ENCODE assay signal across 15 cellular contexts in the genomic region with DNA sequence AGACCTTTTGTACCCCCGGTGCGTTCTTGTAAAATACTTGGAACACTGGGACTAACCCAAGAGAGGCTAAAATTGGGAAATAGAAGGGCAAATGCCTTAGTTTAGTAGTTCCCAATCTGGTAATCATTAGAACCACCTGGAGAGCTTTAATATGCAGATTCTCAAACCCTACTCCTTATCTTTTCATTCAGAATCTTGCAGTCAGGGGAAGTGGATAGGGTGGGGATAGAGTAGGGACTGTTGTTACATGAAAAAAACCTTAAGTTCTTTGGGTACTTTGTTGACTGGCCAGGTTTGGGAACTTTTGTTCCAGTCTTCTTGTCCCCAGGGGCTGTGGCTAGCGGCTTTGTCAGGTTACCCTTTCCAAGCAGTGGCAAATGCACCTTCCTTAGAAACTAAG. TPM values are rescaled to one million over a fixed set of nuclear protein-coding genes. Genes with fewer than 3 reads are reported as not detected.
DNase-seq lines count a peak whose midpoint lies in the region; ATAC-seq and TF ChIP-seq lines count a peak whose summit lies in the region.
"Had no signal": no experiment of that assay in that cellular context is flagged by ENCODE, and none has a peak within 500 bp of the region (broad histone marks: within the 10 kb centered on the region; RNA-seq: fewer than 3 reads in every experiment).

No MANE protein-coding gene starts in this region.

- DNase-seq in CD8-positive, alpha-beta memory T cell = no peak
- DNase-seq in PC-3 (no peak), endothelial cell (ENCODE audit: low spot score) (no peak), gastrocnemius medialis (no peak), Kasumi-1 (lab: John Stamatoyannopoulos, UW) (no peak)
- DNase-seq in activated CD4-positive, alpha-beta memory T cell treated with anti-CD3 and anti-CD28 coated beads for 36 hours = no peak
- DNase-seq: activated CD8-positive, alpha-beta memory T cell treated with anti-CD3 and anti-CD28 coated beads for 24 hours; activated naive CD4-positive, alpha-beta T cell treated with anti-CD3 and anti-CD28 coated beads, Interleukin-2, amount 10 ng/mL, durations not matched to agents 7 days and 5 days; central memory CD4-positive, alpha-beta T cell; NCI-H1092; NCI-H446; posterior cingulate gyrus; stimulated activated CD8-positive, alpha-beta memory T cell treated with anti-CD3 and anti-CD28 coated beads, Interleukin-4, amount 100 ng/mL, for 48 hours had no signal

- no peak overlapping the region for H2AFZ ChIP-seq in PC-3 (ENCODE audit: low read length)

- intact Hi-C loops in PC-3 (cut with micrococcal nuclease) = loop anchor here (2.0 kb wide), 1 partner anchor 15 kb away; a partner anchor contains a TSS
- intact Hi-C loops in gastrocnemius medialis (cut with DNase I; ENCODE audit: low total_unique reads) = loop anchor here (2.0 kb wide), 1 partner anchor 15 kb away; a partner anchor contains a TSS
- intact Hi-C loops in activated CD4-positive, alpha-beta memory T cell treated with anti-CD3 and anti-CD28 coated beads for 36 hours (cut with micrococcal nuclease) = no loop called here

- H3K4me3 Mint-ChIP-seq in CD8-positive, alpha-beta memory T cell = no peak overlapping the region
- no peak overlapping the region for H3K4me3 Mint-ChIP-seq in endothelial cell (ENCODE audit: unreplicated experiment)
- H3K4me3 Mint-ChIP-seq in activated CD4-positive, alpha-beta memory T cell treated with anti-CD3 and anti-CD28 coated beads for 36 hours = no peak overlapping the region

- no peaks in the 10 kb centered on the region for H3K27me3 ChIP-seq in CD8-positive, alpha-beta memory T cell (ENCODE audit: insufficient read depth, low read length, poor library complexity, severe bottlenecking)
- H3K27me3 ChIP-seq in PC-3 (ENCODE audit: low read length) (no peaks in the 10 kb centered on the region), gastrocnemius medialis (no peaks in the 10 kb centered on the region)

- H3K27ac ChIP-seq in CD8-positive, alpha-beta memory T cell (ENCODE audit: low read depth, low read length) = no peak overlapping the region
- peak overlapping the region; percentile 84 for H3K27ac ChIP-seq in PC-3 (ENCODE audit: low read length)
- peak overlapping the region in 3 of 4 donors; percentile 47 to 77 (median 64) for H3K27ac ChIP-seq in gastrocnemius medialis

- in situ Hi-C loops in gastrocnemius medialis (cut with MboI; ENCODE audit: low sequenced_read_pairs in 4 of 4) = no loop called here

- no peak overlapping the region for H3K4me3 ChIP-seq in CD8-positive, alpha-beta memory T cell (ENCODE audit: low read length)
- H3K4me3 ChIP-seq in PC-3 (ENCODE audit: low read length) = no peak overlapping the region
- H3K4me3 ChIP-seq in gastrocnemius medialis = no peak overlapping the region

- no peaks in the 10 kb centered on the region for H3K9me3 Mint-ChIP-seq in CD8-positive, alpha-beta memory T cell
- H3K9me3 Mint-ChIP-seq in endothelial cell (ENCODE audit: unreplicated experiment) = no peaks in the 10 kb centered on the region
- no peaks in the 10 kb centered on the region for H3K9me3 Mint-ChIP-seq in activated CD4-positive, alpha-beta memory T cell treated with anti-CD3 and anti-CD28 coated beads for 36 hours
- H3K9me3 Mint-ChIP-seq: activated naive CD4-positive, alpha-beta T cell treated with anti-CD3 and anti-CD28 coated beads, Interleukin-2, amount 10 ng/mL, durations not matched to agents 7 days and 5 days had no signal

- peaks cover 0 to 1% (median 0%) of the 10 kb centered on the region in 3 donors for H3K36me3 Mint-ChIP-seq in CD8-positive, alpha-beta memory T cell
- H3K36me3 Mint-ChIP-seq in endothelial cell (ENCODE audit: low read depth, unreplicated experiment) = peaks cover 8% of the 10 kb centered on the region
- no peaks in the 10 kb centered on the region for H3K36me3 Mint-ChIP-seq in activated CD4-positive, alpha-beta memory T cell treated with anti-CD3 and anti-CD28 coated beads for 36 hours
- H3K36me3 Mint-ChIP-seq: activated naive CD4-positive, alpha-beta T cell treated with anti-CD3 and anti-CD28 coated beads, Interleukin-2, amount 10 ng/mL, durations not matched to agents 7 days and 5 days had no signal

- H3K9me2 ChIP-seq in PC-3 (replicated peaks; ENCODE audit: low read length) = no peaks in the 10 kb centered on the region

- no peaks in the 10 kb centered on the region for H3K36me3 ChIP-seq in CD8-positive, alpha-beta memory T cell (ENCODE audit: insufficient read depth, low read length)
- H3K36me3 ChIP-seq in PC-3 (ENCODE audit: low read depth, low read length) (no peaks in the 10 kb centered on the region), gastrocnemius medialis (no peaks in the 10 kb centered on the region)

- no peak for ATAC-seq in PC-3
- no peak for ATAC-seq in gastrocnemius medialis
- ATAC-seq in GM21528 (IDR thresholded peaks at IDR 0.05; ENCODE audit: low FRiP score, unreplicated experiment) = no peak
- ATAC-seq in GM18511 (IDR thresholded peaks at IDR 0.05; ENCODE audit: unreplicated experiment) = no peak

- no peak for TF ChIP-seq CTCF in PC-3 (conservative IDR thresholded peaks at IDR 0.05; ENCODE audit: low read depth, low read length)
- no peak for TF ChIP-seq CTCF in endothelial cell (IDR thresholded peaks at IDR 0.05; ENCODE audit: unreplicated experiment)
- TF ChIP-seq CTCF in gastrocnemius medialis (IDR thresholded peaks at IDR 0.05 in 4 of 5, conservative IDR thresholded peaks at IDR 0.05 in 1 of 5) = no peak

- peak overlapping the region; percentile 75 for H3K4me2 ChIP-seq in PC-3 (ENCODE audit: low read length)

- H3K4me1 Mint-ChIP-seq in CD8-positive, alpha-beta memory T cell = peaks cover 40 to 50% (median 48%) of the 10 kb centered on the region in 3 donors
- peaks cover 54% of the 10 kb centered on the region for H3K4me1 Mint-ChIP-seq in endothelial cell (ENCODE audit: unreplicated experiment)
- H3K4me1 Mint-ChIP-seq in activated CD4-positive, alpha-beta memory T cell treated with anti-CD3 and anti-CD28 coated beads for 36 hours (ENCODE audit: low read depth) = peaks cover 29% of the 10 kb centered on the region

- BruUV-seq in PC-3 (replicated peaks; lab: Mats Ljungman, UMichigan) = no TSS peak

- H4K20me1 ChIP-seq in PC-3 (ENCODE audit: low read length) = no peaks in the 10 kb centered on the region

- H3K4me1 ChIP-seq in CD8-positive, alpha-beta memory T cell (ENCODE audit: insufficient read depth, low read length) = peaks cover 22% of the 10 kb centered on the region
- H3K4me1 ChIP-seq in PC-3 (ENCODE audit: insufficient read depth, low read length) (peaks cover 36% of the 10 kb centered on the region), gastrocnemius medialis (peaks cover 47 to 48% of the 10 kb centered on the region in 2 donors)

- no peaks in the 10 kb centered on the region for H3K9me3 ChIP-seq in CD8-positive, alpha-beta memory T cell (ENCODE audit: low read length)
- no peaks in the 10 kb centered on the region for H3K9me3 ChIP-seq in PC-3 (ENCODE audit: low read length)
- H3K9me3 ChIP-seq in gastrocnemius medialis = no peaks in the 10 kb centered on the region

- H3F3A ChIP-seq in PC-3 (ENCODE audit: low read length, unreplicated experiment) = no peaks in the 10 kb centered on the region

- POLR2A ChIA-PET in CD8-positive, alpha-beta memory T cell (lab: Charles Lee) = no interaction called here
- POLR2A ChIA-PET in PC-3 (lab: Charles Lee; ENCODE audit: unreplicated experiment) = no interaction called here
- POLR2A ChIA-PET in activated CD4-positive, alpha-beta memory T cell treated with anti-CD3 and anti-CD28 coated beads for 36 hours (lab: Charles Lee) = interaction anchor here (1.5 kb wide), 1 partner anchor 13 kb away, joined by 3 read pairs; no protein-coding TSS in a partner anchor

- TF ChIP-seq POLR2A in gastrocnemius medialis (IDR thresholded peaks at IDR 0.05) = no peak

- H3K79me2 ChIP-seq in PC-3 (ENCODE audit: low read length) = peaks cover 78% of the 10 kb centered on the region

- CTCF ChIA-PET in CD8-positive, alpha-beta memory T cell (lab: Charles Lee) = interaction anchor here (1.3 kb wide), 1 partner anchor 114 kb away, joined by 3 read pairs; no protein-coding TSS in a partner anchor
- CTCF ChIA-PET in PC-3 (lab: Charles Lee) = no interaction called here
- CTCF ChIA-PET in activated CD4-positive, alpha-beta memory T cell treated with anti-CD3 and anti-CD28 coated beads for 36 hours (lab: Charles Lee) = interaction anchor here (1.2 to 2.8 kb wide), 3 partner anchors 14 to 21 kb away, joined by 4 to 11 read pairs (median 9); a partner anchor contains a TSS

- H3K9ac ChIP-seq in PC-3 (ENCODE audit: low read length) = no peak overlapping the region

- H3K27ac Mint-ChIP-seq in CD8-positive, alpha-beta memory T cell = peak overlapping the region in 6 of 8 donors; percentile 6 to 88 (median 28)
- peak overlapping the region; percentile 100 for H3K27ac Mint-ChIP-seq in endothelial cell (ENCODE audit: unreplicated experiment)
- no peak overlapping the region for H3K27ac Mint-ChIP-seq in activated CD4-positive, alpha-beta memory T cell treated with anti-CD3 and anti-CD28 coated beads for 36 hours

- no peaks in the 10 kb centered on the region for H3K27me3 Mint-ChIP-seq in CD8-positive, alpha-beta memory T cell
- H3K27me3 Mint-ChIP-seq in endothelial cell (ENCODE audit: unreplicated experiment) = peaks cover 5% of the 10 kb centered on the region
- H3K27me3 Mint-ChIP-seq in activated CD4-positive, alpha-beta memory T cell treated with anti-CD3 and anti-CD28 coated beads for 36 hours = no peaks in the 10 kb centered on the region
- H3K27me3 Mint-ChIP-seq: activated naive CD4-positive, alpha-beta T cell treated with anti-CD3 and anti-CD28 coated beads, Interleukin-2, amount 10 ng/mL, durations not matched to agents 7 days and 5 days had no signal

RNA-seq across cellular contexts. Expression of a gene that starts 15.9 kb away (rescaled TPM):
- total RNA-seq in CD8-positive, alpha-beta memory T cell = 10 to 100 TPM; 16.0 to 17.8 TPM
- 4.8 TPM for polyA plus RNA-seq in CD8-positive, alpha-beta memory T cell
- total RNA-seq in PC-3 (2014; rRNA removed) (23.8 and 29.1 TPM in 2 replicates), endothelial cell (ENCODE audit: unreplicated experiment) (36.2 TPM), gastrocnemius medialis (1 to 10 TPM; 4.2 to 8.4 (median 5.4) TPM)
- total RNA-seq in activated CD4-positive, alpha-beta memory T cell treated with anti-CD3 and anti-CD28 coated beads for 36 hours = 10 to 100 TPM; 16.1 to 16.6 TPM

RNA-seq across cellular contexts. Expression of a gene that starts 37.7 kb away (rescaled TPM):
- 10 to 100 TPM; 14.4 to 15.0 TPM for total RNA-seq in CD8-positive, alpha-beta memory T cell
- 25.5 TPM for polyA plus RNA-seq in CD8-positive, alpha-beta memory T cell
- total RNA-seq in PC-3 (2014; rRNA removed) (8.1 and 13.7 TPM in 2 replicates), endothelial cell (ENCODE audit: unreplicated experiment) (13.8 TPM), gastrocnemius medialis (1 to 10 TPM; 1.7 to 7.6 (median 3.9) TPM)
- total RNA-seq in activated CD4-positive, alpha-beta memory T cell treated with anti-CD3 and anti-CD28 coated beads for 36 hours = 10 to 100 TPM; 17.9 to 24.8 TPM

RNA-seq across cellular contexts. Expression of a gene that starts 48.5 kb away (rescaled TPM):
- total RNA-seq in CD8-positive, alpha-beta memory T cell = 1 to 10 TPM; 5.9 to 6.8 TPM
- 3.1 TPM for polyA plus RNA-seq in CD8-positive, alpha-beta memory T cell
- total RNA-seq in PC-3 (2014; rRNA removed) (7.0 and 12.2 TPM in 2 replicates), endothelial cell (ENCODE audit: unreplicated experiment) (2.9 TPM), gastrocnemius medialis (10 to 100 TPM in 1 of 4 donors, under 1 TPM in 1, not detected in 2; 0.13 to 11.5 TPM)
- total RNA-seq in activated CD4-positive, alpha-beta memory T cell treated with anti-CD3 and anti-CD28 coated beads for 36 hours = 1 to 10 TPM; 6.0 to 9.9 TPM
